16 cellular contexts compared by ENCODE assay signal in genomic region chr5:66151491-66151890, GRCh38.
"Had no signal": no experiment of that assay in that cellular context is flagged by ENCODE, and none has a peak within 500 bp of the region (broad histone marks: within the 10 kb centered on the region; RNA-seq: fewer than 3 reads in every experiment).

No MANE protein-coding gene starts in this region.

- H3K36me3 ChIP-seq: suprapubic skin, upper lobe of right lung had no signal

- DNase-seq: activated B cell treated with CpG ODN at 0.5 μM for 24 hours; amygdala; effector memory CD4-positive, alpha-beta T cell; kidney; left ventricle myocardium inferior; mesendoderm; psoas muscle; SK-N-SH; spleen; stimulated activated naive CD4-positive, alpha-beta T cell; upper lobe of right lung had no signal

- H3K4me3 ChIP-seq: hepatocyte, left ventricle myocardium inferior, psoas muscle, spleen, suprapubic skin, upper lobe of right lung had no signal

- H3K27me3 Mint-ChIP-seq: activated B cell treated with CpG ODN at 0.5 μM for 24 hours had no signal

- H3K4me3 Mint-ChIP-seq: activated B cell treated with CpG ODN at 0.5 μM for 24 hours, brain, nephron had no signal

- H3K9me3 Mint-ChIP-seq: activated B cell treated with CpG ODN at 0.5 μM for 24 hours had no signal

- ATAC-seq: psoas muscle, sciatic nerve, upper lobe of right lung had no signal

- H3K27ac Mint-ChIP-seq: activated B cell treated with CpG ODN at 0.5 μM for 24 hours, brain, nephron had no signal

- H3K27me3 ChIP-seq: hepatocyte, spleen, suprapubic skin, upper lobe of right lung had no signal

- H3K4me2 ChIP-seq: hepatocyte, SK-N-SH had no signal

- H3K27ac ChIP-seq: hepatocyte, left ventricle myocardium inferior, psoas muscle, spleen, suprapubic skin, upper lobe of right lung had no signal

- H3K9me3 ChIP-seq: left ventricle myocardium inferior, psoas muscle, SK-N-SH, spleen, suprapubic skin, upper lobe of right lung had no signal

- H3K9ac ChIP-seq: SK-N-SH had no signal

- H2AFZ ChIP-seq: hepatocyte had no signal
